Comparison of ENCODE assay signal across 10 cellular contexts in genomic region chr7:100128602-100128963, GRCh38. TPM values are rescaled to one million over a fixed set of nuclear protein-coding genes. Genes with fewer than 3 reads are reported as not detected.
A peak's percentile ranks its signal among the peaks of the same experiment; 100 is the strongest.
DNase-seq lines count a peak whose midpoint lies in the region; ATAC-seq and TF ChIP-seq lines count a peak whose summit lies in the region.
"Had no signal": no experiment of that assay in that cellular context is flagged by ENCODE, and none has a peak within 500 bp of the region (broad histone marks: within the 10 kb centered on the region; RNA-seq: fewer than 3 reads in every experiment).

No MANE protein-coding gene starts in this region.

- H3K27ac Mint-ChIP-seq in HFFc6 (peak overlapping the region; percentile 76; the same call in 1 of the 2 replicates), natural killer cell (no peak overlapping the region)
- H3K27ac Mint-ChIP-seq in activated naive CD8-positive, alpha-beta T cell treated with anti-CD3 and anti-CD28 coated beads, Interleukin-2, amount 50 U/mL, for 24 hours = no peak overlapping the region

- H3K9me3 Mint-ChIP-seq in HFFc6 (no peaks in the 10 kb centered on the region), natural killer cell (no peaks in the 10 kb centered on the region)
- H3K9me3 Mint-ChIP-seq in activated naive CD8-positive, alpha-beta T cell treated with anti-CD3 and anti-CD28 coated beads, Interleukin-2, amount 50 U/mL, for 24 hours = no peaks in the 10 kb centered on the region

- H3K27ac ChIP-seq in BLaER1 = no peak overlapping the region

- intact Hi-C loops in natural killer cell (cut with micrococcal nuclease) (no loop called here), posterior vena cava (cut with DNase I) (no loop called here)

- no peak for ATAC-seq in activated naive CD8-positive, alpha-beta T cell treated with anti-CD3 and anti-CD28 coated beads, Interleukin-2, amount 50 U/mL, for 24 hours
- no peak for ATAC-seq in natural killer cell
- no peak for ATAC-seq in HG03045 (IDR thresholded peaks at IDR 0.05; ENCODE audit: unreplicated experiment)

- H3K9ac ChIP-seq in BLaER1 = no peak overlapping the region

- H3K36me3 Mint-ChIP-seq in HFFc6 (ENCODE audit: low read depth) (no peaks in the 10 kb centered on the region; the same call in 1 of the 2 replicates), natural killer cell (no peaks in the 10 kb centered on the region)
- H3K36me3 Mint-ChIP-seq in activated naive CD8-positive, alpha-beta T cell treated with anti-CD3 and anti-CD28 coated beads, Interleukin-2, amount 50 U/mL, for 24 hours (ENCODE audit: low read depth) = peaks cover 5% of the 10 kb centered on the region

- no peak overlapping the region for H3K4me3 ChIP-seq in BLaER1

- TF ChIP-seq CTCF in HFFc6 (IDR thresholded peaks at IDR 0.05) = no peak
- no peak for TF ChIP-seq CTCF in natural killer cell (IDR thresholded peaks at IDR 0.05)

- H3K4me2 ChIP-seq in BLaER1 = peak overlapping the region; percentile 95

- peaks cover 16% of the 10 kb centered on the region; the same call in 1 of the 2 replicates for H3K36me3 ChIP-seq in BLaER1

- DNase-seq in HFFc6 (no peak), natural killer cell (no peak), MV-4-11 (lab: John Stamatoyannopoulos, UW) (no peak), SW480 (ENCODE audit: low spot score) (no peak), posterior vena cava (ENCODE audit: low spot score) (no peak)
- DNase-seq in activated naive CD8-positive, alpha-beta T cell treated with anti-CD3 and anti-CD28 coated beads, Interleukin-2, amount 50 U/mL, for 24 hours = no peak
- DNase-seq: amniotic stem cell; stimulated activated naive CD4-positive, alpha-beta T cell treated with Interleukin-2 at 50 U/mL for 16 hours had no signal

- peak overlapping the region; percentile 84 for H3K4me3 Mint-ChIP-seq in HFFc6
- peak overlapping the region; percentile 99 for H3K4me3 Mint-ChIP-seq in activated naive CD8-positive, alpha-beta T cell treated with anti-CD3 and anti-CD28 coated beads, Interleukin-2, amount 50 U/mL, for 24 hours
- peak overlapping the region; percentile 52 for H3K4me3 Mint-ChIP-seq in natural killer cell

- peaks cover 63% of the 10 kb centered on the region for H3K4me1 ChIP-seq in BLaER1

- H4K20me1 ChIP-seq in BLaER1 = no peaks in the 10 kb centered on the region

- peaks cover 23% of the 10 kb centered on the region; the same call in 1 of the 2 replicates for H3K27me3 ChIP-seq in BLaER1

- H3K9me3 ChIP-seq in BLaER1 = no peaks in the 10 kb centered on the region

- peaks cover 23% of the 10 kb centered on the region for H3K4me1 Mint-ChIP-seq in HFFc6 (ENCODE audit: low read depth)
- peaks cover 48% of the 10 kb centered on the region for H3K4me1 Mint-ChIP-seq in activated naive CD8-positive, alpha-beta T cell treated with anti-CD3 and anti-CD28 coated beads, Interleukin-2, amount 50 U/mL, for 24 hours
- H3K4me1 Mint-ChIP-seq in natural killer cell = peaks cover 30 to 44% of the 10 kb centered on the region in 2 donors

- H3K27me3 Mint-ChIP-seq in HFFc6 (ENCODE audit: insufficient read depth) = peaks cover 6% of the 10 kb centered on the region
- H3K27me3 Mint-ChIP-seq in activated naive CD8-positive, alpha-beta T cell treated with anti-CD3 and anti-CD28 coated beads, Interleukin-2, amount 50 U/mL, for 24 hours = no peaks in the 10 kb centered on the region
- H3K27me3 Mint-ChIP-seq in natural killer cell (ENCODE audit: low read depth in 2 of 2) = peaks cover 0 to 4% of the 10 kb centered on the region in 2 donors

RNA-seq across cellular contexts. Expression of gene MBLAC1, which starts 1.8 kb away (rescaled TPM):
- 1 to 10 TPM; 2.3 to 3.0 (median 2.5) TPM for total RNA-seq in HFFc6 (2021; fragmentation: NEBNext Ultra II Directional; extraction: Animal tissue kit (Norgen Biotek cat#: 25700))
- total RNA-seq in natural killer cell (1 to 10 TPM; 2.8 to 4.3 (median 4.1) TPM), posterior vena cava (1 to 10 TPM; 1.6 to 1.7 TPM)

RNA-seq across cellular contexts. Expression of gene CNPY4, which starts 9.1 kb away (rescaled TPM):
- total RNA-seq in HFFc6 (2021; fragmentation: NEBNext Ultra II Directional; extraction: Animal tissue kit (Norgen Biotek cat#: 25700)) = 10 to 100 TPM; 24.4 to 32.4 (median 26.3) TPM
- 10 to 100 TPM; 19.1 to 25.8 (median 23.9) TPM for total RNA-seq in natural killer cell
- total RNA-seq in posterior vena cava = 10 to 100 TPM in 1 of 2 donors, 1 to 10 TPM in 1; 9.6 to 18.3 TPM

RNA-seq across cellular contexts. Expression of gene TAF6, which starts 9.4 kb away (rescaled TPM):
- 10 to 100 TPM; 66.4 to 78.6 (median 77.4) TPM for total RNA-seq in HFFc6 (2021; fragmentation: NEBNext Ultra II Directional; extraction: Animal tissue kit (Norgen Biotek cat#: 25700))
- total RNA-seq in natural killer cell = 10 to 100 TPM; 42.2 to 56.8 (median 47.9) TPM
- 10 to 100 TPM; 34.3 to 35.4 TPM for total RNA-seq in posterior vena cava

RNA-seq across cellular contexts. Expression of gene LAMTOR4, which starts 20.1 kb away (rescaled TPM):
- 100 to 1,000 TPM in 5 of 6 experiments, 10 to 100 TPM in 1; 99.5 to 137 (median 110) TPM for total RNA-seq in HFFc6 (2021; fragmentation: NEBNext Ultra II Directional; extraction: Animal tissue kit (Norgen Biotek cat#: 25700))
- 100 to 1,000 TPM; 148 to 161 (median 156) TPM for total RNA-seq in natural killer cell
- 10 to 100 TPM; 72.6 to 91.6 TPM for total RNA-seq in posterior vena cava

RNA-seq across cellular contexts. Expression of gene AP4M1, which starts 27.1 kb away (rescaled TPM):
- total RNA-seq in HFFc6 (2021; fragmentation: NEBNext Ultra II Directional; extraction: Animal tissue kit (Norgen Biotek cat#: 25700)) = 10 to 100 TPM; 20.2 to 24.5 (median 21.9) TPM
- total RNA-seq in natural killer cell (10 to 100 TPM in 2 of 3 donors, 1 to 10 TPM in 1; 8.4 to 12.8 (median 12.7) TPM), posterior vena cava (10 to 100 TPM; 11.6 to 15.5 TPM)
